Comparison of ENCODE assay signal across 10 cellular contexts in the genomic region with DNA sequence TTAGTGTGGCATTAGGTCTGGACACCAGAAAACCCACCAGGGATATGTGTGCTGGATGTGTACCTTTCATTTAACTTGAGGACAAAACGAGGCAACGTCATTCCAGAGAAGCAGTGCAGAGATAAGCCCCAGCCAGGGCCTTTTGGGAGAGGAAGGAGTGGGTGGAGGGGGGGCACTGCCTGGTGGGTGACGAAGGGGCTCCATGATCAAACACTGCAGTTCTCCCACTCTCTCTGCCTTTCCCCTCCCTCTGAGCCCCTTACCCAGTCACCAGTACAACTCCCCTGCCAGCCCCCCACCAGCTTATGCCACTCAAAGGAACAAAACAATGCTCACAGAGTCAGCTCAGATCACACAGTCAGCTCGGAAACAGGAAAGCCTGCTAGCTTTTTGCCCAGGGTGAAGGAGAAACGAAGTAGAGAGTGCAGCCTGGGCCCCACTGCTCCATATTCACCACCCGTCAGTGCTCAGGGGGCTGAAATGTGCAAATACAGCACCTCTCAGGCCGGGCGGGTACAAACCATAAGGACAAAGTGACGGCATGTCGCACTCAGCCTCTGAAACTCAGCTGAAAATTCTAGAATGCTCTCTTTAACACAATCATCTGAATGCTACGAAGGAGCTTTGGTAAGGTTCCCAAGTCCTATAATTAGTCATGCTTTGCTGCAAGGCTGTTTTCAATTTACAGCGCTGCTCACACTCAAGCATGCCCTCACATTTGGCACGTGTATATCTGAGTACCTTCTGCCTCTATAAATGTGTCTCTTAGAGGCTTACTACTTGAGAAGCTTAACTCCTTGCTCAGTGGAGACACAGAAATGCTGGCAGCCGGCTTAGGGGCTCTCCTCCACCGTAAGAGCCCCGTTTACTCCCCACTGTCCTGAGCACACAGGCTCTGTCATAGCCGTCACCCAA.
DNase-seq lines count a peak whose midpoint lies in the region; ATAC-seq and TF ChIP-seq lines count a peak whose summit lies in the region.
"Had no signal": no experiment of that assay in that cellular context is flagged by ENCODE, and none has a peak within 500 bp of the region (broad histone marks: within the 10 kb centered on the region; RNA-seq: fewer than 3 reads in every experiment).

No MANE protein-coding gene starts in this region.

- peak overlapping the region; percentile 61 for H3K27ac Mint-ChIP-seq in activated T-cell treated with anti-CD3 and anti-CD28 coated beads, Interleukin-2, amount 50 U/mL, for 24 hours

- no peak overlapping the region for H3K27ac ChIP-seq in left lung
- peak overlapping the region; percentile 89 to 99 (median 90) for H3K27ac ChIP-seq in thyroid gland

- 30 to 38% methylated on average over 17 of the region's 17 CpGs for WGBS in thyroid gland, 2 donors

- H3K9me3 ChIP-seq in left lung (no peaks in the 10 kb centered on the region), thyroid gland (no peaks in the 10 kb centered on the region)

- H3K4me3 ChIP-seq in astrocyte of the cerebellum (ENCODE audit: low read depth, low read length) (no peak overlapping the region), left lung (no peak overlapping the region), thyroid gland (replicated peaks in 1 of 3) (no peak overlapping the region)

- H3K27me3 ChIP-seq in left lung (no peaks in the 10 kb centered on the region), thyroid gland (no peaks in the 10 kb centered on the region)

- H3K4me3 Mint-ChIP-seq in activated T-cell treated with anti-CD3 and anti-CD28 coated beads, Interleukin-2, amount 50 U/mL, for 24 hours, result peak overlapping the region; percentile 19

- DNase-seq in activated T-cell treated with anti-CD3 and anti-CD28 coated beads, Interleukin-2, amount 50 U/mL, for 24 hours, result no peak
- no peak for DNase-seq in activated T-cell treated with anti-CD3 and anti-CD28 coated beads, Interleukin-2, amount 50 U/mL, for 48 hours
- peak; percentile 69 for DNase-seq in astrocyte of the cerebellum (ENCODE audit: low read depth)
- DNase-seq in left lung, result no peak
- peak; percentile 39 to 44 for DNase-seq in thyroid gland
- DNase-seq in OCI-M2 (lab: John Stamatoyannopoulos, UW; ENCODE audit: unreplicated experiment), result no peak
- DNase-seq in HUDEP-2 (lab: John Stamatoyannopoulos, UW; ENCODE audit: unreplicated experiment in 76 of 76), result no peak
- DNase-seq: activated CD4-positive, alpha-beta T cell treated with anti-CD3 and anti-CD28 coated beads, Interleukin-2, amount 50 U/mL, for 48 hours had no signal

- in situ Hi-C loops in astrocyte of the cerebellum (cut with HindIII; ENCODE audit: low sequenced_read_pairs), result no loop called here

- TF ChIP-seq CTCF in astrocyte of the cerebellum (IDR thresholded peaks at IDR 0.05; ENCODE audit: low read depth, low read length, missing control alignments) (no peak), left lung (IDR thresholded peaks at IDR 0.05) (no peak), thyroid gland (IDR thresholded peaks at IDR 0.05) (no peak)

- H3K36me3 Mint-ChIP-seq in activated T-cell treated with anti-CD3 and anti-CD28 coated beads, Interleukin-2, amount 50 U/mL, for 24 hours (ENCODE audit: low read depth), result no peaks in the 10 kb centered on the region

- H3K9me3 Mint-ChIP-seq in activated T-cell treated with anti-CD3 and anti-CD28 coated beads, Interleukin-2, amount 50 U/mL, for 24 hours, result no peaks in the 10 kb centered on the region

- no peaks in the 10 kb centered on the region for H3K27me3 Mint-ChIP-seq in activated T-cell treated with anti-CD3 and anti-CD28 coated beads, Interleukin-2, amount 50 U/mL, for 24 hours
- H3K27me3 Mint-ChIP-seq: CD8-positive, alpha-beta memory T cell had no signal

- H3K36me3 ChIP-seq in left lung (no peaks in the 10 kb centered on the region), thyroid gland (no peaks in the 10 kb centered on the region)

- H3K4me1 Mint-ChIP-seq in activated T-cell treated with anti-CD3 and anti-CD28 coated beads, Interleukin-2, amount 50 U/mL, for 24 hours (ENCODE audit: low read depth), result peaks cover 36% of the 10 kb centered on the region

- TF ChIP-seq POLR2A in thyroid gland (IDR thresholded peaks at IDR 0.05), result peak in 1 of 2 donors; percentile 33

- intact Hi-C loops in left lung (cut with DNase I), result no loop called here
- intact Hi-C loops in thyroid gland (cut with DNase I), result no loop called here

- H3K4me1 ChIP-seq in left lung (peaks cover 0 to 7% of the 10 kb centered on the region in 2 donors), thyroid gland (peaks cover 36 to 42% of the 10 kb centered on the region in 2 donors)

- ATAC-seq in left lung (peak; percentile 32), GM21717 (IDR thresholded peaks at IDR 0.05; ENCODE audit: unreplicated experiment) (no peak)

Comparison
In these comparisons a context has a peak if more than half of its experiments do, and no peak if none do; other contexts are left out.
1. DNase-seq: peak in astrocyte of the cerebellum (single experiment) and thyroid gland (2 of 2); none in activated T-cell treated with anti-CD3 and anti-CD28 coated beads, Interleukin-2, amount 50 U/mL, for 24 hours (single experiment), activated T-cell treated with anti-CD3 and anti-CD28 coated beads, Interleukin-2, amount 50 U/mL, for 48 hours (0 of 2), left lung (0 of 2), OCI-M2 (single experiment) and HUDEP-2 (0 of 76).
2. H3K27ac ChIP-seq: peak in thyroid gland (3 of 3); none in left lung (0 of 2).